In genomic region chr17:16438557-16439302, GRCh38 we compare ENCODE assay signal across 8 cellular contexts. TPM values are rescaled to one million over a fixed set of nuclear protein-coding genes. Genes with fewer than 3 reads are reported as not detected.
DNase-seq lines count a peak whose midpoint lies in the region; ATAC-seq and TF ChIP-seq lines count a peak whose summit lies in the region.

No MANE protein-coding gene starts in this region.

- H3K36me3 ChIP-seq in mammary epithelial cell (ENCODE audit: insufficient read depth, low read length) (peaks cover 40% of the 10 kb centered on the region), iPS-20b (ENCODE audit: insufficient read depth, low read depth, low read length) (peaks cover 46% of the 10 kb centered on the region), skeletal muscle tissue (ENCODE audit: control insufficient read depth in 3 of 3, insufficient read depth in 3 of 3, low read length in 3 of 3) (peaks cover 27 to 28% (median 28%) of the 10 kb centered on the region in 3 donors)

- 4% methylated on average over 21 of the region's 46 CpGs for WGBS in mammary epithelial cell (ENCODE audit: low coverage, missing lambda C conversion rate)

- H3K9ac ChIP-seq in mammary epithelial cell (ENCODE audit: insufficient read depth, low read length): peak overlapping the region; percentile 87
- H3K9ac ChIP-seq in iPS-20b (ENCODE audit: low read depth, low read length): peak overlapping the region; percentile 98
- peak overlapping the region; percentile 80 to 93 (median 90) for H3K9ac ChIP-seq in skeletal muscle tissue (ENCODE audit: low read depth in 1 of 3, low read length in 3 of 3)

- H3K4me2 ChIP-seq in mammary epithelial cell (ENCODE audit: insufficient read depth, low read depth, low read length): peak overlapping the region; percentile 92

- H3K27ac ChIP-seq in VCaP (peak overlapping the region; percentile 94), mammary epithelial cell (ENCODE audit: insufficient read depth, low read depth, low read length) (peak overlapping the region; percentile 85), iPS-20b (ENCODE audit: low read length) (peak overlapping the region; percentile 93), skeletal muscle tissue (ENCODE audit: low read depth, low read length) (peak overlapping the region; percentile 85)

- in situ Hi-C loops in mammary epithelial cell (cut with MboI; ENCODE audit: low sequenced_read_pairs in 2 of 2): no loop called here

- dilution Hi-C loops in mammary epithelial cell (cut with HindIII; ENCODE audit: low sequenced_read_pairs): loop anchor here (5.0 kb wide), 1 partner anchor 39 kb away; no protein-coding TSS in a partner anchor

- H3K9me3 ChIP-seq in mammary epithelial cell (replicated peaks; ENCODE audit: insufficient read depth, low read length) (no peaks in the 10 kb centered on the region), iPS-20b (ENCODE audit: insufficient read depth, low read depth, low read length) (no peaks in the 10 kb centered on the region), skeletal muscle tissue (ENCODE audit: control insufficient read depth in 3 of 3, low read length in 3 of 3) (no peaks in the 10 kb centered on the region)

- peak overlapping the region; percentile 84 for H2AFZ ChIP-seq in mammary epithelial cell (ENCODE audit: low read depth, low read length)

- TF ChIP-seq CTCF in AG04449 (IDR thresholded peaks at IDR 0.05; ENCODE audit: insufficient read depth, low read length, missing control alignments) (no peak), VCaP (conservative IDR thresholded peaks at IDR 0.05) (no peak), mammary epithelial cell (conservative IDR thresholded peaks at IDR 0.05 in 1 of 2, IDR thresholded peaks at IDR 0.05 in 1 of 2; ENCODE audit: extremely low read depth in 1 of 2, insufficient read depth in 1 of 2, low read depth in 1 of 2, low read length in 2 of 2) (no peak)

- peaks cover 50% of the 10 kb centered on the region for H3K79me2 ChIP-seq in mammary epithelial cell (ENCODE audit: insufficient read depth, low read length)

- intact Hi-C loops in mammary epithelial cell (cut with micrococcal nuclease): loop anchor here (1.0 kb wide), 2 partner anchors 19 to 57 kb away; partner anchors contain the start of gene UBB

- peaks cover 29% of the 10 kb centered on the region for H3K4me1 ChIP-seq in mammary epithelial cell (ENCODE audit: insufficient read depth, low read length)
- H3K4me1 ChIP-seq in iPS-20b (ENCODE audit: insufficient read depth, low read length): peaks cover 20% of the 10 kb centered on the region
- peaks cover 25 to 51% (median 25%) of the 10 kb centered on the region in 3 donors for H3K4me1 ChIP-seq in skeletal muscle tissue (ENCODE audit: control insufficient read depth in 3 of 3, insufficient read depth in 3 of 3, low read length in 3 of 3)

- POLR2A ChIA-PET in AG04449 (lab: Yijun Ruan, JAX): interaction anchor here (0.5 to 4.4 kb wide), 24 partner anchors 8 to 909 kb away, joined by 3 to 58 read pairs (median 4); partner anchors contain the start of genes NCOR1, TRPV2 and UBB

- no peaks in the 10 kb centered on the region for H3K27me3 ChIP-seq in mammary epithelial cell (ENCODE audit: insufficient read depth, low read length)
- no peaks in the 10 kb centered on the region for H3K27me3 ChIP-seq in iPS-20b (ENCODE audit: insufficient read depth, low read length)
- H3K27me3 ChIP-seq in skeletal muscle tissue (ENCODE audit: control insufficient read depth in 3 of 3, insufficient read depth in 3 of 3, low read length in 3 of 3): no peaks in the 10 kb centered on the region

- peaks cover 8% of the 10 kb centered on the region for H4K20me1 ChIP-seq in mammary epithelial cell (ENCODE audit: insufficient read depth, low read length)

- DNase-seq in AG04449 (ENCODE audit: low read depth, low spot score): peak; percentile 99
- peak; percentile 88 for DNase-seq in NCI-H2196 (lab: John Stamatoyannopoulos, UW; ENCODE audit: unreplicated experiment)
- DNase-seq in mammary epithelial cell: peak; percentile 100

- ATAC-seq in GM18873 (IDR thresholded peaks at IDR 0.05; ENCODE audit: low FRiP score, unreplicated experiment): peak; percentile 73
- peak; percentile 84 for ATAC-seq in HG03135 (IDR thresholded peaks at IDR 0.05; ENCODE audit: unreplicated experiment)

- H3K4me3 ChIP-seq in AG04449 (ENCODE audit: low read depth, low read length): peak overlapping the region; percentile 96
- peak overlapping the region; percentile 90 to 98 (median 95) for H3K4me3 ChIP-seq in mammary epithelial cell (replicated peaks in 1 of 3; ENCODE audit: insufficient read depth in 1 of 3, low read depth in 2 of 3, low read length in 3 of 3)
- peak overlapping the region; percentile 98 for H3K4me3 ChIP-seq in iPS-20b (ENCODE audit: low read length)
- peak overlapping the region; percentile 81 to 92 (median 81) for H3K4me3 ChIP-seq in skeletal muscle tissue (ENCODE audit: low read length in 3 of 3)

- no TSS peak for BruUV-seq in mammary epithelial cell (replicated peaks; lab: Mats Ljungman, UMichigan)

- CTCF ChIA-PET in AG04449 (lab: Yijun Ruan, JAX) (interaction anchor here (0.8 to 4.7 kb wide), 7 partner anchors 10 to 153 kb away, joined by 3 to 60 read pairs (median 4); no protein-coding TSS in a partner anchor), mammary epithelial cell (lab: Charles Lee; ENCODE audit: low non-redundant PET) (interaction anchor here (1.3 kb wide), 1 partner anchor 75 kb away, joined by 6 read pairs; no protein-coding TSS in a partner anchor)

RNA-seq across cellular contexts. Expression of gene TRPV2, which starts 23.4 kb away (rescaled TPM):
- under 1 TPM in 1 of 2 donors, not detected in 1; 0.33 TPM for total RNA-seq in mammary epithelial cell
- 0.09 TPM for polyA plus RNA-seq in mammary epithelial cell
- not detected for polyA minus RNA-seq in mammary epithelial cell
- total RNA-seq in skeletal muscle tissue: 8.4 TPM

RNA-seq across cellular contexts. Expression of gene LRRC75A, which starts 53.3 kb away (rescaled TPM):
- total RNA-seq in mammary epithelial cell (under 1 TPM; under 0.01 to 0.16 TPM), skeletal muscle tissue (3.7 TPM)
- 0.02 TPM for polyA plus RNA-seq in mammary epithelial cell
- polyA minus RNA-seq in mammary epithelial cell: not detected

RNA-seq across cellular contexts. Expression of gene UBB, which starts 57.8 kb away (rescaled TPM):
- total RNA-seq in mammary epithelial cell (100 to 1,000 TPM; 633 to 696 TPM), skeletal muscle tissue (2,617 TPM)
- 999 TPM for polyA plus RNA-seq in mammary epithelial cell
- 1,322 TPM for polyA minus RNA-seq in mammary epithelial cell

Comparison
In these comparisons a context has a peak if more than half of its experiments do, and no peak if none do; other contexts are left out.
1. Peak in every context shown above with its lines: DNase-seq, ATAC-seq, H3K4me3 ChIP-seq and H3K27ac ChIP-seq.